In genomic region chr11:47532597-47533213, GRCh38 we compare ENCODE assay signal across 12 cellular contexts. TPM values are rescaled to one million over a fixed set of nuclear protein-coding genes. Genes with fewer than 3 reads are reported as not detected.
DNase-seq lines count a peak whose midpoint lies in the region; ATAC-seq, FAIRE-seq and TF ChIP-seq lines count a peak whose summit lies in the region.
"Had no signal": no experiment of that assay in that cellular context is flagged by ENCODE, and none has a peak within 500 bp of the region (broad histone marks: within the 10 kb centered on the region; RNA-seq: fewer than 3 reads in every experiment).

No MANE protein-coding gene starts in this region.

- ATAC-seq in CD4-positive, alpha-beta T cell (ENCODE audit: poor library complexity): no peak
- ATAC-seq in effector memory CD8-positive, alpha-beta T cell (replicated peaks): no peak
- ATAC-seq in pancreas (peak in 3 of 4 donors; percentile 41 to 69 (median 62)), GM21515 (IDR thresholded peaks at IDR 0.05; ENCODE audit: unreplicated experiment) (no peak), PC-3 (no peak)

- no peak overlapping the region for H3K9ac ChIP-seq in PC-3 (ENCODE audit: low read length)

- no peaks in the 10 kb centered on the region for H3K27me3 ChIP-seq in CD4-positive, alpha-beta T cell (ENCODE audit: control insufficient read depth, insufficient read depth, low read length)
- no peaks in the 10 kb centered on the region for H3K27me3 ChIP-seq in pancreas
- no peaks in the 10 kb centered on the region for H3K27me3 ChIP-seq in PC-3 (ENCODE audit: low read length)

- no peak overlapping the region for H3K27ac ChIP-seq in CD4-positive, alpha-beta T cell (ENCODE audit: low read depth, low read length)
- no peak overlapping the region for H3K27ac ChIP-seq in pancreas
- no peak overlapping the region for H3K27ac ChIP-seq in PC-3 (ENCODE audit: low read length)

- H2AFZ ChIP-seq in PC-3 (ENCODE audit: low read length): no peak overlapping the region

- H3K79me2 ChIP-seq in PC-3 (ENCODE audit: low read length): peaks cover 100% of the 10 kb centered on the region

- 90 to 93% methylated on average over 2 of the region's 2 CpGs for WGBS in pancreas, 2 donors

- H3K27ac Mint-ChIP-seq in CD4-positive, alpha-beta T cell: peak overlapping the region; percentile 69
- H3K27ac Mint-ChIP-seq in effector memory CD8-positive, alpha-beta T cell: peak overlapping the region; percentile 12 to 31

- DNase-seq in CD4-positive, alpha-beta T cell: no peak
- DNase-seq in NCI-H69 (lab: John Stamatoyannopoulos, UW) (peak; percentile 38), pancreas (no peak), cerebellar nuclear complex (lab: John Stamatoyannopoulos, UW) (no peak), SIG-M5 (lab: John Stamatoyannopoulos, UW) (no peak), PC-3 (no peak)
- no peak for DNase-seq in effector memory CD8-positive, alpha-beta T cell
- DNase-seq: activated CD4-positive, alpha-beta T cell treated with anti-CD3 and anti-CD28 coated beads, Interleukin-2, amount 50 U/mL, for 48 hours; Calu3; NCI-H1105 had no signal

- no peaks in the 10 kb centered on the region for H3K9me3 ChIP-seq in CD4-positive, alpha-beta T cell (ENCODE audit: control insufficient read depth, low read length)
- no peaks in the 10 kb centered on the region for H3K9me3 ChIP-seq in pancreas
- no peaks in the 10 kb centered on the region for H3K9me3 ChIP-seq in PC-3 (ENCODE audit: low read length)

- no peaks in the 10 kb centered on the region for H3K9me3 Mint-ChIP-seq in CD4-positive, alpha-beta T cell
- no peaks in the 10 kb centered on the region for H3K9me3 Mint-ChIP-seq in effector memory CD8-positive, alpha-beta T cell

- no peaks in the 10 kb centered on the region for H3K36me3 ChIP-seq in pancreas
- H3K36me3 ChIP-seq in PC-3 (ENCODE audit: low read depth, low read length): no peaks in the 10 kb centered on the region; the same call in 1 of the 2 replicates

- CTCF ChIA-PET in CD4-positive, alpha-beta T cell (lab: Charles Lee): interaction anchor here (1.2 to 1.9 kb wide), 2 partner anchors 10 to 20 kb away, joined by 4 to 6 read pairs; partner anchors contain the start of gene CELF1
- CTCF ChIA-PET in PC-3 (lab: Charles Lee): no interaction called here

- no peak for TF ChIP-seq CTCF in CD4-positive, alpha-beta T cell (IDR thresholded peaks at IDR 0.05)
- TF ChIP-seq CTCF in pancreas (IDR thresholded peaks at IDR 0.05): no peak
- TF ChIP-seq CTCF in PC-3 (conservative IDR thresholded peaks at IDR 0.05; ENCODE audit: low read depth, low read length): no peak

- H3K4me2 ChIP-seq in PC-3 (ENCODE audit: low read length): no peak overlapping the region

- H3K4me1 ChIP-seq in pancreas (peaks cover 0 to 10% (median 0%) of the 10 kb centered on the region in 3 donors), PC-3 (ENCODE audit: insufficient read depth, low read length) (peaks cover 10% of the 10 kb centered on the region)

- H3K4me1 Mint-ChIP-seq in CD4-positive, alpha-beta T cell (ENCODE audit: low read depth): peaks cover 50% of the 10 kb centered on the region
- peaks cover 34 to 44% of the 10 kb centered on the region in 2 donors for H3K4me1 Mint-ChIP-seq in effector memory CD8-positive, alpha-beta T cell (ENCODE audit: low read depth in 2 of 2)

- H4K20me1 ChIP-seq in PC-3 (ENCODE audit: low read length): peaks cover 39% of the 10 kb centered on the region

- H3K4me3 Mint-ChIP-seq in CD4-positive, alpha-beta T cell: no peak overlapping the region
- peak overlapping the region in 1 of 2 donors; percentile 37 for H3K4me3 Mint-ChIP-seq in effector memory CD8-positive, alpha-beta T cell

- H3K36me3 Mint-ChIP-seq in CD4-positive, alpha-beta T cell (ENCODE audit: low read depth): peaks cover 40% of the 10 kb centered on the region
- H3K36me3 Mint-ChIP-seq in effector memory CD8-positive, alpha-beta T cell (ENCODE audit: insufficient read depth): peaks cover 46% of the 10 kb centered on the region

- no peak overlapping the region for H3K4me3 ChIP-seq in pancreas
- no peak overlapping the region for H3K4me3 ChIP-seq in PC-3 (ENCODE audit: low read length)

- intact Hi-C loops in CD4-positive, alpha-beta T cell (cut with DNase I, micrococcal nuclease): no loop called here
- intact Hi-C loops in pancreas (cut with DNase I): no loop called here
- intact Hi-C loops in PC-3 (cut with micrococcal nuclease): no loop called here

- no peaks in the 10 kb centered on the region for H3K9me2 ChIP-seq in PC-3 (replicated peaks; ENCODE audit: low read length)

- H3K27me3 Mint-ChIP-seq in CD4-positive, alpha-beta T cell: no peaks in the 10 kb centered on the region
- no peaks in the 10 kb centered on the region for H3K27me3 Mint-ChIP-seq in effector memory CD8-positive, alpha-beta T cell

- no peaks in the 10 kb centered on the region for H3F3A ChIP-seq in PC-3 (ENCODE audit: low read length, unreplicated experiment)

- no TSS peak for BruUV-seq in PC-3 (replicated peaks; lab: Mats Ljungman, UMichigan)

- FAIRE-seq in pancreas (lab: Jason Lieb, UNC): no peak

- POLR2A ChIA-PET in CD4-positive, alpha-beta T cell (lab: Charles Lee): interaction anchor here (0.7 kb wide), 1 partner anchor 9 kb away, joined by 3 read pairs; no protein-coding TSS in a partner anchor
- POLR2A ChIA-PET in PC-3 (lab: Charles Lee; ENCODE audit: unreplicated experiment): interaction anchor here (0.6 kb wide), 1 partner anchor 13 kb away, joined by 4 read pairs; no protein-coding TSS in a partner anchor

RNA-seq across cellular contexts. Expression of gene CELF1, which starts 20.2 kb away (rescaled TPM):
- 100 to 1,000 TPM; 103 to 111 TPM for total RNA-seq in CD4-positive, alpha-beta T cell
- 10 to 100 TPM; 31.0 to 56.3 (median 38.4) TPM for total RNA-seq in pancreas
- polyA plus RNA-seq in pancreas: 10 to 100 TPM; 20.0 to 29.5 TPM
- total RNA-seq in PC-3 (2014; rRNA removed): 80.1 and 92.7 TPM in 2 replicates

RNA-seq across cellular contexts. Expression of gene PTPMT1, which starts 32.7 kb away (rescaled TPM):
- 10 to 100 TPM; 18.9 to 26.7 TPM for total RNA-seq in CD4-positive, alpha-beta T cell
- total RNA-seq in pancreas (10 to 100 TPM; 15.7 to 24.7 (median 19.6) TPM), PC-3 (2014; rRNA removed) (167 and 212 TPM in 2 replicates)
- 10 to 100 TPM; 24.6 to 34.3 TPM for polyA plus RNA-seq in pancreas

RNA-seq across cellular contexts. Expression of gene KBTBD4, which starts 46.1 kb away (rescaled TPM):
- total RNA-seq in CD4-positive, alpha-beta T cell: 10 to 100 TPM; 29.1 to 30.2 TPM
- total RNA-seq in pancreas (1 to 10 TPM; 4.3 to 8.9 (median 6.7) TPM), PC-3 (2014; rRNA removed) (9.2 and 9.8 TPM in 2 replicates)
- polyA plus RNA-seq in pancreas: 10 to 100 TPM in 1 of 2 donors, 1 to 10 TPM in 1; 3.5 to 13.0 TPM

RNA-seq across cellular contexts. Expression of gene NDUFS3, which starts 46.2 kb away (rescaled TPM):
- total RNA-seq in CD4-positive, alpha-beta T cell: 100 to 1,000 TPM; 139 to 144 TPM
- total RNA-seq in pancreas (10 to 100 TPM; 28.8 to 48.5 (median 35.3) TPM), PC-3 (2014; rRNA removed) (120 and 166 TPM in 2 replicates)
- 100 to 1,000 TPM in 1 of 2 donors, 10 to 100 TPM in 1; 85.8 to 113 TPM for polyA plus RNA-seq in pancreas

RNA-seq across cellular contexts. Expression of gene FAM180B, which starts 53.8 kb away (rescaled TPM):
- under 1 TPM; 0.55 to 0.92 TPM for total RNA-seq in CD4-positive, alpha-beta T cell
- total RNA-seq in pancreas (under 1 TPM in 1 of 6 donors, not detected in 5; 0.17 TPM), PC-3 (2014; rRNA removed) (not detected in 2 replicates)
- polyA plus RNA-seq in pancreas: not detected
- total RNA-seq: Calu3; T-helper 1 cell treated with Interleukin-12 subunit alpha and Interleukin-12 subunit beta and Interleukin-4 antibody, amounts not matched to agents 30 ng/mL and 1 ng/mL, for 36 hours had no signal

Comparison
In these comparisons a context has a peak if more than half of its experiments do, and no peak if none do; other contexts are left out.
1. ATAC-seq: peak in pancreas (3 of 4); none in CD4-positive, alpha-beta T cell (single experiment), effector memory CD8-positive, alpha-beta T cell (single experiment), GM21515 (single experiment) and PC-3 (single experiment).